In genomic region chr5:149150457-149150856, GRCh38 we compare ENCODE assay signal across 2 cellular contexts.
TF ChIP-seq lines count a peak whose summit lies in the region.

No MANE protein-coding gene starts in this region.

TF ChIP-seq in K562, 482 proteins besides CTCF, POLR2A, EP300 and RAD21:
- peak; percentile 47; the same call in 1 of the 2 replicates for TF ChIP-seq CEBPB (tag; IDR thresholded peaks at IDR 0.05)
- no peak for TF ChIP-seq ZSCAN32 (CRISPR knock-in tag; IDR thresholded peaks at IDR 0.05)
- peak in 1 of 2 experiments; percentile 74; a peak in 2 of 4 replicates for TF ChIP-seq FOXA3 (CRISPR knock-in tag; conservative IDR thresholded peaks at IDR 0.05 in 1 of 2, IDR thresholded peaks at IDR 0.05 in 1 of 2)
- TF ChIP-seq CHAMP1 (IDR thresholded peaks at IDR 0.05), result no peak
- no peak for TF ChIP-seq TSC22D4 (tag; IDR thresholded peaks at IDR 0.05)
- TF ChIP-seq TEAD1 (CRISPR knock-in tag; IDR thresholded peaks at IDR 0.05), result no peak
- TF ChIP-seq SMARCB1 (IDR thresholded peaks at IDR 0.05; ENCODE audit: insufficient read length, low read depth), result no peak
- TF ChIP-seq THRB (CRISPR knock-in tag; conservative IDR thresholded peaks at IDR 0.05), result no peak
- TF ChIP-seq NUFIP1 (IDR thresholded peaks at IDR 0.05; ENCODE audit: partially characterized antibody), result no peak
- no peak for TF ChIP-seq ARHGAP35 (IDR thresholded peaks at IDR 0.05; ENCODE audit: partially characterized antibody)
- TF ChIP-seq EWSR1 (IDR thresholded peaks at IDR 0.05; ENCODE audit: borderline replicate concordance, low read depth, partially characterized antibody), result no peak
- no peak for TF ChIP-seq NR3C1 (CRISPR knock-in tag; IDR thresholded peaks at IDR 0.05)
- TF ChIP-seq SOX6 (IDR thresholded peaks at IDR 0.05), result peak; percentile 33; the same call in 1 of the 2 replicates
- no peak for TF ChIP-seq DDX20 (tag; IDR thresholded peaks at IDR 0.05; ENCODE audit: low read depth)
- TF ChIP-seq THRAP3 (IDR thresholded peaks at IDR 0.05; ENCODE audit: borderline replicate concordance), result no peak
- no peak for TF ChIP-seq CREB3 (tag; conservative IDR thresholded peaks at IDR 0.05; ENCODE audit: low read depth)
- peak; percentile 41 for TF ChIP-seq ZFP36 (IDR thresholded peaks at IDR 0.05; ENCODE audit: low read depth, low read length, partially characterized antibody)
- TF ChIP-seq MTA3 (IDR thresholded peaks at IDR 0.05; ENCODE audit: borderline replicate concordance), result no peak
- TF ChIP-seq FOSL1 (tag; conservative IDR thresholded peaks at IDR 0.05), result 0 out of 2 replicates have a peak, but pooled peaks have one; percentile 37
- TF ChIP-seq CEBPG (CRISPR knock-in tag; IDR thresholded peaks at IDR 0.05), result no peak
- TF ChIP-seq CEBPG (tag; conservative IDR thresholded peaks at IDR 0.05 in 1 of 2, IDR thresholded peaks at IDR 0.05 in 1 of 2), result peak; percentile 77 to 81
- TF ChIP-seq RCOR1 (IDR thresholded peaks at IDR 0.05; ENCODE audit: borderline replicate concordance in 1 of 2, low read depth in 2 of 2, low read length in 2 of 2), result peak in 1 of 2 experiments; percentile 60; a peak in 2 of 4 replicates
- TF ChIP-seq GABPB1 (CRISPR knock-in tag; IDR thresholded peaks at IDR 0.05), result no peak
TF ChIP-seq in K562: peak in this region for 7.

TF ChIP-seq in HepG2, 621 proteins besides CTCF, POLR2A, EP300 and RAD21:
- no peak for TF ChIP-seq SALL2 (CRISPR knock-in tag; IDR thresholded peaks at IDR 0.05)
- TF ChIP-seq THAP11 (CRISPR knock-in tag; IDR thresholded peaks at IDR 0.05), result no peak
- TF ChIP-seq CEBPG (CRISPR knock-in tag; IDR thresholded peaks at IDR 0.05), result peak; percentile 65; the same call in 1 of the 2 replicates
- TF ChIP-seq CEBPB (IDR thresholded peaks at IDR 0.05; ENCODE audit: borderline replicate concordance, low read depth, low read length), result peak; percentile 16; the same call in 1 of the 2 replicates
- no peak for TF ChIP-seq ZNF142 (CRISPR knock-in tag; IDR thresholded peaks at IDR 0.05)
- TF ChIP-seq NCOA5 (CRISPR knock-in tag; IDR thresholded peaks at IDR 0.05), result no peak
- no peak for TF ChIP-seq ZNF574 (CRISPR knock-in tag; IDR thresholded peaks at IDR 0.05)
- no peak for TF ChIP-seq ZNF34 (CRISPR knock-in tag; IDR thresholded peaks at IDR 0.05; ENCODE audit: borderline replicate concordance)
- no peak for TF ChIP-seq MAX (IDR thresholded peaks at IDR 0.05)
- TF ChIP-seq BHLHE40 (IDR thresholded peaks at IDR 0.05; ENCODE audit: low read length), result no peak
- no peak for TF ChIP-seq CHD4 (IDR thresholded peaks at IDR 0.05; ENCODE audit: borderline replicate concordance, low read length)
